ENCODE assay signal across 34 cellular contexts in the genomic region with DNA sequence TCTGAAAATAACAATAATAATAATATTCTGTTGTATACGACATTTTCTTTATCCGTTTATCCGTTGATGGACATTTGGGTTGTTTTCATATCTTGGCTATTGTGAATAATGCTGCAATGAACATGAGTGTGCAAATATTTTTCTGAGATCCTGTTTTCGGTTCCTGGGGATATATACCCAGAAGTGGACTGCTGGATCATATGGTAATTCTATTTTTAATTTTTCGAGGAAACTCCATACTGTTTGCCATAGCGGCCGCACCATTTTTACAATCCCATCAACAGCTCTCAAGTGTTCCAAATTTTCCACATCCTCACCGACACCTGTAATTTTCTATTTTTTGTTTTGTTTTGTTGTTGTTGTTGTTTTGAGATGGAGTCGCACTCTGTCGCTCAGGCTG. TPM values are rescaled to one million over a fixed set of nuclear protein-coding genes. Genes with fewer than 3 reads are reported as not detected.
"Had no signal": no experiment of that assay in that cellular context is flagged by ENCODE, and none has a peak within 500 bp of the region (broad histone marks: within the 10 kb centered on the region; RNA-seq: fewer than 3 reads in every experiment).

No MANE protein-coding gene starts in this region.

- H3K27ac ChIP-seq: ascending aorta, breast epithelium, cardiac muscle cell, coronary artery, esophagus muscularis mucosa, gastroesophageal sphincter, WERI-Rb-1 had no signal

- H3K9me3 ChIP-seq: ascending aorta, breast epithelium, esophagus muscularis mucosa, gastroesophageal sphincter, heart right ventricle had no signal

- H3K4me1 ChIP-seq: ascending aorta, breast epithelium, esophagus muscularis mucosa, gastroesophageal sphincter had no signal

- H3K36me3 ChIP-seq: ascending aorta, breast epithelium, cardiac muscle cell, esophagus muscularis mucosa, gastroesophageal sphincter, heart right ventricle, WERI-Rb-1 had no signal

- DNase-seq: activated B cell treated with CpG ODN at 0.5 μM for 24 hours; activated CD4-positive, alpha-beta T cell treated with anti-CD3 and anti-CD28 coated beads for 48 hours; activated CD4-positive, alpha-beta T cell treated with anti-CD3 and anti-CD28 coated beads, Interleukin-2, amount 50 U/mL, for 1 hour; activated CD4-positive, alpha-beta T cell treated with anti-CD3 and anti-CD28 coated beads, Interleukin-2, amount 50 U/mL, for 48 hours; activated CD8-positive, alpha-beta memory T cell treated with anti-CD3 and anti-CD28 coated beads for 24 hours; activated CD8-positive, alpha-beta T cell treated with anti-CD3 and anti-CD28 coated beads for 36 hours; activated effector memory CD4-positive, alpha-beta T cell treated with anti-CD3 and anti-CD28 coated beads, Interleukin-2, amount 50 U/mL, for 16 hours; activated naive CD4-positive, alpha-beta T cell; activated naive CD4-positive, alpha-beta T cell treated with anti-CD3 and anti-CD28 coated beads, Interleukin-2, amount 10 ng/mL, durations not matched to agents 7 days and 5 days; activated naive CD8-positive, alpha-beta T cell treated with anti-CD3 and anti-CD28 coated beads, Interleukin-2, amount 10 ng/mL, durations not matched to agents 7 days and 5 days; activated T-cell treated with anti-CD3 and anti-CD28 coated beads, Interleukin-2, amount 50 U/mL, for 1 hour; activated T-cell treated with anti-CD3 and anti-CD28 coated beads, Interleukin-2, amount 50 U/mL, for 48 hours; dermis blood vessel endothelial cell; effector CD4-positive, alpha-beta T cell; effector memory CD8-positive, alpha-beta T cell; erythroblast; foreskin melanocyte; heart right ventricle; T-helper 1 cell; T-helper 17 cell; T1000; WERI-Rb-1 had no signal

- ATAC-seq: activated CD4-positive, CD25-positive, alpha-beta regulatory T cell treated with anti-CD3 and anti-CD28 coated beads, Interleukin-2, amount 50 U/mL, for 24 hours; activated CD8-positive, alpha-beta T cell treated with anti-CD3 and anti-CD28 coated beads for 36 hours; activated naive CD4-positive, alpha-beta T cell treated with anti-CD3 and anti-CD28 coated beads, Interleukin-2, amount 50 U/mL, for 72 hours; effector memory CD8-positive, alpha-beta T cell; gastroesophageal sphincter; heart right ventricle; T-helper 17 cell had no signal

- H3K4me3 ChIP-seq: ascending aorta, breast epithelium, cardiac muscle cell, coronary artery, esophagus muscularis mucosa, gastroesophageal sphincter, heart right ventricle had no signal

RNA-seq across cellular contexts. Expression of gene PRSS41, which starts 5.3 kb away (rescaled TPM):
- total RNA-seq: activated B cell treated with CpG ODN at 0.5 μM for 24 hours; activated CD8-positive, alpha-beta T cell treated with anti-CD3 and anti-CD28 coated beads for 36 hours; activated naive CD4-positive, alpha-beta T cell treated with anti-CD3 and anti-CD28 coated beads, Interleukin-2, amount 50 U/mL, for 72 hours; activated naive CD8-positive, alpha-beta T cell treated with anti-CD3 and anti-CD28 coated beads, Interleukin-2, amount 10 ng/mL, durations not matched to agents 7 days and 5 days; activated T-helper 1 cell treated with anti-CD3 and anti-CD28 coated beads, Interleukin-12 subunit alpha, Interleukin-12 subunit beta, Interleukin-2, Interleukin-4 antibody, amounts not matched to agents 30 ng/mL and 10 ng/mL and 1 ng/mL, durations not matched to agents 14 hours and 24 hours and 36 hours; activated T-helper 2 cell treated with anti-CD3 and anti-CD28 coated beads, Interferon-gamma antibody, Interleukin-2, Interleukin-4, amounts not matched to agents 10 μg/mL and 5 μg/mL and 100 μg/mL, durations not matched to agents 14 hours and 24 hours and 36 hours; ascending aorta; breast epithelium; cardiac muscle cell; cerebellum; dermis blood vessel endothelial cell; esophagus muscularis mucosa; gastroesophageal sphincter; glomerular endothelial cell; heart right ventricle; T-helper 17 cell had no signal
- polyA plus RNA-seq: cardiac muscle cell, heart right ventricle had no signal

RNA-seq across cellular contexts. Expression of gene PRSS33, which starts 5.6 kb away (rescaled TPM):
- total RNA-seq: activated B cell treated with CpG ODN at 0.5 μM for 24 hours; activated naive CD4-positive, alpha-beta T cell treated with anti-CD3 and anti-CD28 coated beads, Interleukin-2, amount 50 U/mL, for 72 hours; activated T-helper 2 cell treated with anti-CD3 and anti-CD28 coated beads, Interferon-gamma antibody, Interleukin-2, Interleukin-4, amounts not matched to agents 10 μg/mL and 5 μg/mL and 100 μg/mL, durations not matched to agents 14 hours and 24 hours and 36 hours; breast epithelium; cardiac muscle cell; cerebellum; dermis blood vessel endothelial cell; esophagus muscularis mucosa; gastroesophageal sphincter; glomerular endothelial cell; T-helper 17 cell had no signal
- polyA plus RNA-seq: cardiac muscle cell, heart right ventricle had no signal

RNA-seq across cellular contexts. Expression of gene PRSS21, which starts 24.1 kb away (rescaled TPM):
- total RNA-seq: ascending aorta, cardiac muscle cell, cerebellum, esophagus muscularis mucosa, gastroesophageal sphincter, glomerular endothelial cell had no signal
- polyA plus RNA-seq: cardiac muscle cell, heart right ventricle had no signal

RNA-seq across cellular contexts. Expression of gene ZG16B, which starts 37.2 kb away (rescaled TPM):
- total RNA-seq: ascending aorta, cardiac muscle cell, cerebellum, esophagus muscularis mucosa, T-helper 17 cell had no signal
- polyA plus RNA-seq: cardiac muscle cell had no signal
